Comparison of ENCODE assay signal across 19 cellular contexts in the genomic region with DNA sequence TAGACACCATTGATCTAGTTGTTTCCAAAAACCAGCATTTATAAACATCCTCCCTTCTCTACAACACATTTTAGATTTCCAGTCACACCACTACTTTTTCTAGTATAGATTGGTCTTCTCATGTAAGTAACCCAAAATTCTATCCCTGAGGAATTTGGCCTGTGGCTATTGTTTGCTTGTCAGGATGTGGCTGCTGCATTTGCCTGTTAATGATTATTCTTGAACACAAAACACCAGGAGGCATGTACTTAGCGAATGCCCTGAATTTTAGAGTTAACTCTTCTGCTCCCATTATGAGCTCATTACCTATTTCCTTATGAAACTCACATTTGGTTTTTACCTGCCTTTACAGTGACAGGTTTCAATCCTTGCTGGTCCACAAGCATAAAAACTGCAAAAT.
"Had no signal": no experiment of that assay in that cellular context is flagged by ENCODE, and none has a peak within 500 bp of the region (broad histone marks: within the 10 kb centered on the region; RNA-seq: fewer than 3 reads in every experiment).

No MANE protein-coding gene starts in this region.

- H3K27me3 Mint-ChIP-seq: central memory CD8-positive, alpha-beta T cell; naive thymus-derived CD8-positive, alpha-beta T cell had no signal

- H3K4me3 Mint-ChIP-seq: central memory CD8-positive, alpha-beta T cell; immature natural killer cell; naive thymus-derived CD8-positive, alpha-beta T cell had no signal

- H3K4me1 Mint-ChIP-seq: central memory CD8-positive, alpha-beta T cell; immature natural killer cell; naive thymus-derived CD8-positive, alpha-beta T cell had no signal

- H3K36me3 Mint-ChIP-seq: immature natural killer cell; naive thymus-derived CD8-positive, alpha-beta T cell had no signal

- ATAC-seq: gastroesophageal sphincter; left colon; mucosa of descending colon; naive thymus-derived CD8-positive, alpha-beta T cell had no signal

- H3K27me3 ChIP-seq: esophagus squamous epithelium, gastroesophageal sphincter, neutrophil, right atrium auricular region, stomach, transverse colon had no signal

- H3K27ac ChIP-seq: epithelial cell of prostate, esophagus squamous epithelium, gastroesophageal sphincter, neutrophil, right atrium auricular region, stomach, thoracic aorta, transverse colon had no signal

- H3K36me3 ChIP-seq: esophagus squamous epithelium, gastroesophageal sphincter, neutrophil, right atrium auricular region, stomach, thoracic aorta, transverse colon had no signal

- DNase-seq: effector memory CD4-positive, alpha-beta T cell; esophagus squamous epithelium; foreskin fibroblast; immature natural killer cell; left colon; mucosa of descending colon; naive thymus-derived CD8-positive, alpha-beta T cell; small intestine; stimulated activated CD4-positive, alpha-beta T cell treated with anti-CD3 and anti-CD28 coated beads, Interleukin-12 subunit alpha, Interleukin-12 subunit beta, amount 100 ng/mL, for 4 hours; stimulated activated naive CD4-positive, alpha-beta T cell; stomach; substantia nigra; transverse colon had no signal

- H3K4me3 ChIP-seq: esophagus squamous epithelium, gastroesophageal sphincter, mucosa of descending colon, right atrium auricular region, stomach, thoracic aorta, transverse colon had no signal

- H3K4me1 ChIP-seq: esophagus squamous epithelium, gastroesophageal sphincter, right atrium auricular region, stomach, transverse colon had no signal

- H3K27ac Mint-ChIP-seq: immature natural killer cell; naive thymus-derived CD8-positive, alpha-beta T cell had no signal
